ENCODE assay signal across 12 cellular contexts in genomic region chr3:66609660-66610547, GRCh38.
DNase-seq lines count a peak whose midpoint lies in the region; ATAC-seq, FAIRE-seq and TF ChIP-seq lines count a peak whose summit lies in the region.
"Had no signal": no experiment of that assay in that cellular context is flagged by ENCODE, and none has a peak within 500 bp of the region (broad histone marks: within the 10 kb centered on the region; RNA-seq: fewer than 3 reads in every experiment).

No MANE protein-coding gene starts in this region.

- H3K4me3 ChIP-seq in bronchial epithelial cell (ENCODE audit: low read depth, low read length), result no peak overlapping the region
- H3K4me3 ChIP-seq: gastrocnemius medialis, suprapubic skin had no signal

- TF ChIP-seq CTCF in bronchial epithelial cell (IDR thresholded peaks at IDR 0.05; ENCODE audit: insufficient read depth, low read length, severe bottlenecking), result no peak
- no peak for TF ChIP-seq CTCF in neural crest cell (conservative IDR thresholded peaks at IDR 0.05)

- H3K9me3 Mint-ChIP-seq in neural crest cell, result no peaks in the 10 kb centered on the region
- H3K9me3 Mint-ChIP-seq: activated T-helper 2 cell treated with anti-CD3 and anti-CD28 coated beads, Interferon-gamma antibody, Interleukin-2, Interleukin-4, amounts not matched to agents 10 μg/mL and 5 μg/mL and 100 μg/mL, durations not matched to agents 14 hours and 24 hours and 36 hours had no signal

- no peaks in the 10 kb centered on the region for H3K27me3 Mint-ChIP-seq in neural crest cell (ENCODE audit: low read depth)

- ATAC-seq in HG03045 (IDR thresholded peaks at IDR 0.05; ENCODE audit: unreplicated experiment) (no peak), HG02678 (IDR thresholded peaks at IDR 0.05; ENCODE audit: unreplicated experiment) (no peak)
- ATAC-seq: gastrocnemius medialis, sciatic nerve had no signal

- H3K27ac Mint-ChIP-seq in neural crest cell (ENCODE audit: unreplicated experiment), result peak overlapping the region; percentile 98
- H3K27ac Mint-ChIP-seq: activated T-helper 2 cell treated with anti-CD3 and anti-CD28 coated beads, Interferon-gamma antibody, Interleukin-2, Interleukin-4, amounts not matched to agents 10 μg/mL and 5 μg/mL and 100 μg/mL, durations not matched to agents 14 hours and 24 hours and 36 hours had no signal

- FAIRE-seq in bronchial epithelial cell (lab: Jason Lieb, UNC), result peak; percentile 18

- peak; percentile 36 for DNase-seq in EH (ENCODE audit: low read depth)
- peak; percentile 55 for DNase-seq in NCI-H2196 treated with DMSO at 0.1 percent for 48 hours (lab: John Stamatoyannopoulos, UW; ENCODE audit: unreplicated experiment)
- peak; percentile 77 for DNase-seq in bronchial epithelial cell (ENCODE audit: low read depth)
- DNase-seq in neural crest cell (ENCODE audit: low read depth, low spot score), result no peak
- DNase-seq in SIG-M5 (lab: John Stamatoyannopoulos, UW), result no peak
- no peak for DNase-seq in middle frontal gyrus (ENCODE audit: extremely low spot score, low spot score)

- no peaks in the 10 kb centered on the region for H3K27me3 ChIP-seq in bronchial epithelial cell (ENCODE audit: control insufficient read depth, insufficient read depth, low read length)
- H3K27me3 ChIP-seq: gastrocnemius medialis, suprapubic skin had no signal

- H3K36me3 ChIP-seq in bronchial epithelial cell (ENCODE audit: control insufficient read depth, insufficient read depth, low read length), result no peaks in the 10 kb centered on the region
- H3K36me3 ChIP-seq: gastrocnemius medialis, suprapubic skin had no signal

- H3K4me1 Mint-ChIP-seq in neural crest cell, result peaks cover 39% of the 10 kb centered on the region

- peaks cover 2% of the 10 kb centered on the region for H3K36me3 Mint-ChIP-seq in neural crest cell (ENCODE audit: low read depth)

- H3K4me3 Mint-ChIP-seq in neural crest cell, result no peak overlapping the region

Comparison
In these comparisons a context has a peak if more than half of its experiments do, and no peak if none do; other contexts are left out.
1. DNase-seq: peak in EH (single experiment), NCI-H2196 treated with DMSO at 0.1 percent for 48 hours (single experiment) and bronchial epithelial cell (single experiment); none in neural crest cell (single experiment), SIG-M5 (single experiment) and middle frontal gyrus (single experiment).